In genomic region chr19:36257512-36257876, GRCh38 we compare ENCODE assay signal across 8 cellular contexts. TPM values are rescaled to one million over a fixed set of nuclear protein-coding genes. Genes with fewer than 3 reads are reported as not detected.
DNase-seq lines count a peak whose midpoint lies in the region; ATAC-seq, FAIRE-seq and TF ChIP-seq lines count a peak whose summit lies in the region.

No MANE protein-coding gene starts in this region.

- peak overlapping the region; percentile 67 for H3K4me3 ChIP-seq in HUES48 (ENCODE audit: low read depth, low read length)
- H3K4me3 ChIP-seq in brain microvascular endothelial cell (ENCODE audit: low read depth, low read length), result peak overlapping the region; percentile 39
- peak overlapping the region; percentile 13 to 64 (median 34) for H3K4me3 ChIP-seq in spleen

- in situ Hi-C loops in brain microvascular endothelial cell (cut with HindIII; ENCODE audit: low pct_ligation_motif_present, low sequenced_read_pairs), result no loop called here

- H3K9me3 ChIP-seq in HUES48 (ENCODE audit: control insufficient read depth, insufficient read depth, low read length) (no peaks in the 10 kb centered on the region), spleen (peaks cover 0 to 68% (median 34%) of the 10 kb centered on the region in 8 donors)

- H3K27me3 ChIP-seq in HUES48 (ENCODE audit: control insufficient read depth, insufficient read depth, low read length), result no peaks in the 10 kb centered on the region
- H3K27me3 ChIP-seq in brain microvascular endothelial cell (replicated peaks), result no peaks in the 10 kb centered on the region
- H3K27me3 ChIP-seq in spleen (replicated peaks in 1 of 7), result peaks cover 0 to 5% (median 0%) of the 10 kb centered on the region in 7 donors

- no peak for ATAC-seq in HG02798 (IDR thresholded peaks at IDR 0.05; ENCODE audit: poor library complexity, unreplicated experiment)
- ATAC-seq in HG02642 (IDR thresholded peaks at IDR 0.05; ENCODE audit: poor library complexity, unreplicated experiment), result no peak

- H3K36me3 ChIP-seq in HUES48 (ENCODE audit: control insufficient read depth, insufficient read depth, low read length), result no peaks in the 10 kb centered on the region
- no peaks in the 10 kb centered on the region for H3K36me3 ChIP-seq in brain microvascular endothelial cell (replicated peaks)
- H3K36me3 ChIP-seq in spleen, result no peaks in the 10 kb centered on the region

- 15 to 27% (median 20%) methylated on average over 18 to 37 of the region's 37 CpGs for WGBS in spleen, 5 donors

- peak overlapping the region; percentile 51 for H3K9ac ChIP-seq in HUES48 (ENCODE audit: low read depth, low read length)

- TF ChIP-seq POLR2A in spleen (IDR thresholded peaks at IDR 0.05) (no peak), H54 (IDR thresholded peaks at IDR 0.05; ENCODE audit: low read depth, low read length) (no peak)

- no peak for DNase-seq in brain microvascular endothelial cell
- DNase-seq in left kidney (ENCODE audit: low read depth, low spot score), result peak; percentile 72
- DNase-seq in spleen, result no peak
- no peak for DNase-seq in H54 (ENCODE audit: insufficient read length, low spot score)
- DNase-seq in NCI-H1105 treated with DMSO at 0.1 percent for 48 hours (lab: John Stamatoyannopoulos, UW), result no peak

- no peak for TF ChIP-seq CTCF in brain microvascular endothelial cell (IDR thresholded peaks at IDR 0.05; ENCODE audit: low read depth, low read length, missing control alignments)
- TF ChIP-seq CTCF in spleen (IDR thresholded peaks at IDR 0.05 in 8 of 11, conservative IDR thresholded peaks at IDR 0.05 in 3 of 11), result no peak

- intact Hi-C loops in spleen (cut with DNase I; ENCODE audit: low total_unique reads), result no loop called here

- H3K27ac ChIP-seq in HUES48 (ENCODE audit: low read depth, low read length) (no peak overlapping the region), brain microvascular endothelial cell (no peak overlapping the region), spleen (no peak overlapping the region)

- H3K4me1 ChIP-seq in HUES48 (ENCODE audit: control insufficient read depth, insufficient read depth, low read length) (no peaks in the 10 kb centered on the region; the same call in 1 of the 2 replicates), spleen (no peaks in the 10 kb centered on the region)

- no peak for FAIRE-seq in H54 (lab: Jason Lieb, UNC)

RNA-seq across cellular contexts. Expression of gene ZNF146, which starts 42.6 kb away (rescaled TPM):
- total RNA-seq in spleen, result 10 to 100 TPM; 43.6 to 66.3 (median 54.4) TPM
- polyA plus RNA-seq in spleen, result 10 to 100 TPM; 19.1 to 27.0 (median 21.3) TPM

RNA-seq across cellular contexts. Expression of gene ZNF565, which starts 43.0 kb away (rescaled TPM):
- 1 to 10 TPM; 3.1 to 7.1 (median 4.4) TPM for total RNA-seq in spleen
- 1 to 10 TPM; 1.2 to 1.7 (median 1.6) TPM for polyA plus RNA-seq in spleen
